In genomic region chr12:6961695-6962284, GRCh38 we compare ENCODE assay signal across 9 cellular contexts. TPM values are rescaled to one million over a fixed set of nuclear protein-coding genes. Genes with fewer than 3 reads are reported as not detected.
DNase-seq lines count a peak whose midpoint lies in the region; FAIRE-seq and TF ChIP-seq lines count a peak whose summit lies in the region.
"Had no signal": no experiment of that assay in that cellular context is flagged by ENCODE, and none has a peak within 500 bp of the region (broad histone marks: within the 10 kb centered on the region; RNA-seq: fewer than 3 reads in every experiment).

No MANE protein-coding gene starts in this region.

- H3K9ac ChIP-seq in kidney (ENCODE audit: low read length in 2 of 2), result peak overlapping the region in 1 of 2 donors; percentile 27

- peaks cover 9 to 21% of the 10 kb centered on the region in 2 donors for H3K36me3 ChIP-seq in kidney (ENCODE audit: control insufficient read depth in 1 of 2, insufficient read depth in 2 of 2, low read length in 2 of 2)

- peak; percentile 17 for TF ChIP-seq CTCF in kidney (IDR thresholded peaks at IDR 0.05; ENCODE audit: borderline replicate concordance, extremely low read depth, insufficient read depth)

- H3K9me3 ChIP-seq in kidney (ENCODE audit: control insufficient read depth in 1 of 2, low read length in 2 of 2), result no peaks in the 10 kb centered on the region

- DNase-seq in NCI-H1092 treated with DMSO at 0.1 percent for 48 hours (lab: John Stamatoyannopoulos, UW) (peak; percentile 55), NCI-H1092 (lab: John Stamatoyannopoulos, UW) (no peak), LoVo (ENCODE audit: low spot score) (peak; percentile 86), SHP77 treated with DMSO at 0.1 percent for 48 hours (lab: John Stamatoyannopoulos, UW) (peak; percentile 48), caudate nucleus (lab: John Stamatoyannopoulos, UW) (no peak), kidney (peak; percentile 87), SKM-1 (lab: John Stamatoyannopoulos, UW; ENCODE audit: unreplicated experiment) (no peak)
- peak; percentile 68 for DNase-seq in stimulated activated CD4-positive, alpha-beta T cell treated with anti-CD3 and anti-CD28 coated beads, Interleukin-1b, Interleukin-23, amount 100 ng/mL, for 48 hours

- peak overlapping the region in 1 of 2 donors; percentile 32 for H3K4me3 ChIP-seq in kidney (ENCODE audit: low read length in 2 of 2)

- H3K4me1 ChIP-seq in kidney (ENCODE audit: control insufficient read depth in 1 of 2, insufficient read depth in 1 of 2, low read depth in 1 of 2, low read length in 2 of 2), result peaks cover 13 to 26% of the 10 kb centered on the region in 2 donors

- intact Hi-C loops in kidney (cut with DNase I), result no loop called here

- no peak for FAIRE-seq in kidney (lab: Jason Lieb, UNC)

- peak overlapping the region; percentile 54 for H3K27ac ChIP-seq in caudate nucleus (ENCODE audit: low read depth, low read length)
- H3K27ac ChIP-seq in kidney (ENCODE audit: low read depth in 2 of 2, low read length in 2 of 2), result peak overlapping the region; percentile 0 to 80

RNA-seq across cellular contexts. Expression of gene PHB2, which starts 8.7 kb away (rescaled TPM):
- total RNA-seq in kidney, result 141 TPM
- polyA plus RNA-seq in kidney (ENCODE audit: insufficient read depth, low read depth, low replicate concordance), result 222 TPM

RNA-seq across cellular contexts. Expression of gene EMG1, which starts 8.9 kb away (rescaled TPM):
- total RNA-seq in kidney, result 50.3 TPM
- 74.3 TPM for polyA plus RNA-seq in kidney (ENCODE audit: insufficient read depth, low read depth, low replicate concordance)

RNA-seq across cellular contexts. Expression of gene PTPN6, which starts 10.6 kb away (rescaled TPM):
- 70.8 TPM for total RNA-seq in kidney
- 38.0 TPM for polyA plus RNA-seq in kidney (ENCODE audit: insufficient read depth, low read depth, low replicate concordance)

RNA-seq across cellular contexts. Expression of gene C12orf57, which starts 18.0 kb away (rescaled TPM):
- total RNA-seq in kidney, result 175 TPM
- 336 TPM for polyA plus RNA-seq in kidney (ENCODE audit: insufficient read depth, low read depth, low replicate concordance)

RNA-seq across cellular contexts. Expression of gene RNU7-1, which starts 18.2 kb away (rescaled TPM):
- not detected for total RNA-seq in kidney
- not detected for polyA plus RNA-seq in kidney (ENCODE audit: insufficient read depth, low read depth, low replicate concordance)
- total RNA-seq: mononuclear cell had no signal

Comparison
In these comparisons a context has a peak if more than half of its experiments do, and no peak if none do; other contexts are left out.
1. DNase-seq: peak in NCI-H1092 treated with DMSO at 0.1 percent for 48 hours (single experiment), LoVo (single experiment), SHP77 treated with DMSO at 0.1 percent for 48 hours (single experiment), kidney (single experiment) and stimulated activated CD4-positive, alpha-beta T cell treated with anti-CD3 and anti-CD28 coated beads, Interleukin-1b, Interleukin-23, amount 100 ng/mL, for 48 hours (single experiment); none in NCI-H1092 (single experiment), caudate nucleus (0 of 61) and SKM-1 (single experiment).